ENCODE assay signal across 9 cellular contexts in the genomic region with DNA sequence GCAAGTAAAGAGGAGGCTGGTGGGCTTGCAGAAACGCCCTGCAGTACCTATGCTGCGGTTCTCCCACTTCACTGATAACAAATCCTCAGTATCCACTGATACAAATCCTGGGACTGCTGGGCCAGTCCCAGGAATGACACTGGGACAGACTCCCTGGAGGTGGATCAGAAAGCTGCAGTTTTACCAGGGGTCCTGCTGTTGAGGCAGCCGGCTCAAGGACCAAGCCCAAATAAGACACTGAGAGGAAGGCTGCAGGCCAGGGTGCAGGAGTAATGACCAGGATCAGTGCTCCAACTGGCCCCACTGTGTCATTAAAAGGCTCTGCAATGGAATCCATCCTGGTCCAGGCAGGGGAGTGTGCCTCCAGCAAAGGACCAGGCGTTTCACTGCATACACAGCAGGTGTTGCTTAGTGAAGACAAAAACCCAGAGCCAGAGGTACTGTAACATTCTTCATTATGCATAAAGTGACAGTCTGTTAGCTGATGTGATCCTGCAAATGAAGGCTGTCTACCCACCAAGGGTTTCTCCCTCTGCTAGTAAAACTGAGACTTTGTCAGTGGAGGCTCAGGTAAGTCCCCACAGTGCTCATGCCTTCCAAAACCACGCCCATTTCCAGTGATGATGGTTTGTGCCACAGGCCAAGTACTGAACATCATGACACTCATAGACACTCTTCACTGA. TPM values are rescaled to one million over a fixed set of nuclear protein-coding genes. Genes with fewer than 3 reads are reported as not detected.
DNase-seq lines count a peak whose midpoint lies in the region; ATAC-seq and TF ChIP-seq lines count a peak whose summit lies in the region.
"Had no signal": no experiment of that assay in that cellular context is flagged by ENCODE, and none has a peak within 500 bp of the region (broad histone marks: within the 10 kb centered on the region; RNA-seq: fewer than 3 reads in every experiment).

No MANE protein-coding gene starts in this region.

- DNase-seq in MCF 10A (ENCODE audit: unreplicated experiment), result no peak
- DNase-seq in breast epithelium (ENCODE audit: low spot score in 2 of 2), result no peak
- DNase-seq in RWPE1 (ENCODE audit: low spot score), result no peak
- peak; percentile 9 for DNase-seq in epithelial cell of esophagus (ENCODE audit: low read depth)
- DNase-seq in inferior parietal cortex (ENCODE audit: extremely low spot score), result no peak
- no peak for DNase-seq in left lung

- peaks cover 11% of the 10 kb centered on the region for H3K36me3 ChIP-seq in breast epithelium
- H3K36me3 ChIP-seq in left lung, result peaks cover 0 to 47% of the 10 kb centered on the region in 2 donors

- H3K27me3 Mint-ChIP-seq in MCF 10A (ENCODE audit: insufficient read depth, unreplicated experiment), result no peaks in the 10 kb centered on the region
- no peaks in the 10 kb centered on the region for H3K27me3 Mint-ChIP-seq in stimulated activated naive CD8-positive, alpha-beta T cell treated with anti-CD3 and anti-CD28 coated beads, Interleukin-15, Interleukin-2, amounts not matched to agents 100 ng/mL and 50 ng/mL, for 24 hours

- POLR2A ChIA-PET in MCF 10A (lab: Yijun Ruan, JAX) (interaction anchor here (1.8 to 7.6 kb wide), 3 partner anchors 16 to 31 kb away, joined by 4 to 127 read pairs (median 10); a partner anchor contains a TSS), RWPE1 (lab: Yijun Ruan, JAX; ENCODE audit: low non-redundant PET) (no interaction called here)

- H3K4me1 Mint-ChIP-seq in MCF 10A (ENCODE audit: insufficient read depth, unreplicated experiment), result peaks cover 16% of the 10 kb centered on the region
- H3K4me1 Mint-ChIP-seq in stimulated activated naive CD8-positive, alpha-beta T cell treated with anti-CD3 and anti-CD28 coated beads, Interleukin-15, Interleukin-2, amounts not matched to agents 100 ng/mL and 50 ng/mL, for 24 hours (ENCODE audit: low read depth), result peaks cover 39% of the 10 kb centered on the region

- BruUV-seq in MCF 10A (replicated peaks; lab: Mats Ljungman, UMichigan), result no TSS peak

- H3K27ac Mint-ChIP-seq in MCF 10A (ENCODE audit: low read depth, unreplicated experiment), result no peak overlapping the region
- H3K27ac Mint-ChIP-seq in stimulated activated naive CD8-positive, alpha-beta T cell treated with anti-CD3 and anti-CD28 coated beads, Interleukin-15, Interleukin-2, amounts not matched to agents 100 ng/mL and 50 ng/mL, for 24 hours, result peak overlapping the region; percentile 63

- no peak for TF ChIP-seq POLR2A in breast epithelium (IDR thresholded peaks at IDR 0.05)

- H3K27me3 ChIP-seq in breast epithelium (no peaks in the 10 kb centered on the region), left lung (no peaks in the 10 kb centered on the region)

- H3K4me3 ChIP-seq in breast epithelium (no peak overlapping the region), epithelial cell of esophagus (ENCODE audit: low read length) (no peak overlapping the region), left lung (peak overlapping the region in 1 of 2 donors; percentile 71)

- no peak for ATAC-seq in left lung
- ATAC-seq in esophagus mucosa, result no peak

- CTCF ChIA-PET in MCF 10A (lab: Yijun Ruan, JAX) (no interaction called here), RWPE1 (lab: Yijun Ruan, JAX) (no interaction called here)

- H3K27ac ChIP-seq in breast epithelium, result no peak overlapping the region
- H3K27ac ChIP-seq in RWPE1, result peak overlapping the region; percentile 95
- H3K27ac ChIP-seq in left lung, result no peak overlapping the region

- intact Hi-C loops in MCF 10A (cut with micrococcal nuclease), result loop anchor here (5.0 kb wide), 1 partner anchor 272 kb away; a partner anchor contains a TSS
- intact Hi-C loops in breast epithelium (cut with DNase I; ENCODE audit: low total_unique reads), result no loop called here
- intact Hi-C loops in left lung (cut with DNase I), result no loop called here

- TF ChIP-seq CTCF in MCF 10A (IDR thresholded peaks at IDR 0.05; ENCODE audit: unreplicated experiment), result no peak
- no peak for TF ChIP-seq CTCF in breast epithelium (IDR thresholded peaks at IDR 0.05)
- no peak for TF ChIP-seq CTCF in RWPE1 (conservative IDR thresholded peaks at IDR 0.05; ENCODE audit: low read depth)
- TF ChIP-seq CTCF in epithelial cell of esophagus (IDR thresholded peaks at IDR 0.05; ENCODE audit: insufficient read depth, low read depth, low read length, missing control alignments), result no peak
- TF ChIP-seq CTCF in left lung (IDR thresholded peaks at IDR 0.05), result no peak

- H3K9me3 Mint-ChIP-seq in MCF 10A (ENCODE audit: unreplicated experiment), result no peaks in the 10 kb centered on the region
- H3K9me3 Mint-ChIP-seq in stimulated activated naive CD8-positive, alpha-beta T cell treated with anti-CD3 and anti-CD28 coated beads, Interleukin-15, Interleukin-2, amounts not matched to agents 100 ng/mL and 50 ng/mL, for 24 hours, result no peaks in the 10 kb centered on the region

- no peaks in the 10 kb centered on the region for H3K9me3 ChIP-seq in breast epithelium
- H3K9me3 ChIP-seq in left lung, result no peaks in the 10 kb centered on the region
- H3K9me3 ChIP-seq: thoracic aorta had no signal

- H3K36me3 Mint-ChIP-seq in MCF 10A (ENCODE audit: insufficient read depth, unreplicated experiment), result peaks cover 42% of the 10 kb centered on the region
- peaks cover 47% of the 10 kb centered on the region for H3K36me3 Mint-ChIP-seq in stimulated activated naive CD8-positive, alpha-beta T cell treated with anti-CD3 and anti-CD28 coated beads, Interleukin-15, Interleukin-2, amounts not matched to agents 100 ng/mL and 50 ng/mL, for 24 hours (ENCODE audit: low read depth)

- H3K4me1 ChIP-seq in breast epithelium, result peaks cover 0 to 14% of the 10 kb centered on the region in 2 donors
- H3K4me1 ChIP-seq in left lung, result peaks cover 7 to 35% of the 10 kb centered on the region in 2 donors

- H3K4me3 Mint-ChIP-seq in MCF 10A (ENCODE audit: unreplicated experiment), result peak overlapping the region; percentile 73
- peak overlapping the region; percentile 96 for H3K4me3 Mint-ChIP-seq in stimulated activated naive CD8-positive, alpha-beta T cell treated with anti-CD3 and anti-CD28 coated beads, Interleukin-15, Interleukin-2, amounts not matched to agents 100 ng/mL and 50 ng/mL, for 24 hours

RNA-seq across cellular contexts. Expression of a gene that starts 1.4 kb away (rescaled TPM):
- total RNA-seq in MCF 10A (2022) (19.1 and 22.2 TPM in 2 replicates), breast epithelium (100 to 1,000 TPM in 1 of 3 donors, 10 to 100 TPM in 2; 46.7 to 111 (median 54.4) TPM), left lung (10 to 100 TPM; 30.1 to 31.8 TPM), esophagus mucosa (11.8 TPM)

RNA-seq across cellular contexts. Expression of a gene that starts 16.5 kb away (rescaled TPM):
- total RNA-seq in MCF 10A (2022), result 51.9 and 66.7 TPM in 2 replicates
- 10 to 100 TPM; 25.3 to 36.0 (median 31.8) TPM for total RNA-seq in breast epithelium
- 10 to 100 TPM; 21.9 to 24.9 TPM for total RNA-seq in left lung
- total RNA-seq in esophagus mucosa, result 26.4 TPM

RNA-seq across cellular contexts. Expression of a gene that starts 17.3 kb away (rescaled TPM):
- total RNA-seq in MCF 10A (2022), result 22.0 and 24.3 TPM in 2 replicates
- total RNA-seq in breast epithelium, result 10 to 100 TPM; 13.5 to 22.9 (median 18.4) TPM
- total RNA-seq in left lung, result 10 to 100 TPM; 18.4 to 27.7 TPM
- total RNA-seq in esophagus mucosa, result 15.8 TPM

RNA-seq across cellular contexts. Expression of a gene that starts 30.1 kb away (rescaled TPM):
- total RNA-seq in MCF 10A (2022), result 62.3 and 64.4 TPM in 2 replicates
- total RNA-seq in breast epithelium, result 10 to 100 TPM; 30.8 to 51.0 (median 31.8) TPM
- total RNA-seq in left lung, result 10 to 100 TPM; 41.7 to 72.9 TPM
- 57.9 TPM for total RNA-seq in esophagus mucosa

RNA-seq across cellular contexts. Expression of a gene that starts 30.8 kb away (rescaled TPM):
- total RNA-seq in MCF 10A (2022), result 7.5 and 18.6 TPM in 2 replicates
- total RNA-seq in breast epithelium, result under 1 TPM in 1 of 3 donors, not detected in 2; 0.48 TPM
- total RNA-seq in left lung, result 10 to 100 TPM in 1 of 2 donors, 1 to 10 TPM in 1; 6.5 to 11.8 TPM
- total RNA-seq in esophagus mucosa, result 10.0 TPM
